ENCODE assay signal across 28 cellular contexts in the genomic region with DNA sequence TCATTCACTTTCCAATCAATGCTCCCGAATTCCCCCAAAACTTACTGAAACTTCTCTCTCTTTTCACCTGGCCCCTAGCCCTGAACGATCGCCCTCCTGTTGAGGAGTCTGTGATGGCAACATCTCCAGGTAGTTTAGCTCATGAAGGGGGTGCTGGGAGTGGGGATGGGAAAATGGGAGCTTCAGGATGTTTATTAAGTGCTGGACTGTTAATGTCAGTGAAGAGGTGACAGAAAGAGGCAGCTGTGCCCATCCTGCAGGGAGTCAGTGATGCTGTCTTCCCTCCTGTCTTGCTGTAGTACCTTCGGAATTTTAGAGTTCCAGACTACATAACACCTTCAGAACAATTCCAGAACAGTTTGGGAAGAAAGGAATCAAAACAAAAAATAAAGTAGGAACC.
"Had no signal": no experiment of that assay in that cellular context is flagged by ENCODE, and none has a peak within 500 bp of the region (broad histone marks: within the 10 kb centered on the region; RNA-seq: fewer than 3 reads in every experiment).

No MANE protein-coding gene starts in this region.

- H3K36me3 ChIP-seq: adrenal gland, cardiac muscle cell, colonic mucosa, gastrocnemius medialis had no signal

- ATAC-seq: activated CD4-positive, alpha-beta T cell treated with anti-CD3 and anti-CD28 coated beads for 36 hours; activated CD8-positive, alpha-beta memory T cell treated with anti-CD3 and anti-CD28 coated beads, Interleukin-2, amount 10 ng/mL, durations not matched to agents 7 days and 5 days; activated CD8-positive, alpha-beta T cell treated with anti-CD3 and anti-CD28 coated beads, Interleukin-2, amount 10 ng/mL, durations not matched to agents 7 days and 5 days; activated naive CD8-positive, alpha-beta T cell treated with anti-CD3 and anti-CD28 coated beads, Interleukin-2, amount 50 U/mL, for 24 hours; body of pancreas; foreskin keratinocyte; gastrocnemius medialis had no signal

- H3K4me3 ChIP-seq: adrenal gland, body of pancreas, cardiac muscle cell, colonic mucosa, gastrocnemius medialis had no signal

- H3K36me3 Mint-ChIP-seq: activated CD4-positive, alpha-beta memory T cell treated with anti-CD3 and anti-CD28 coated beads for 36 hours; activated CD8-positive, alpha-beta memory T cell treated with anti-CD3 and anti-CD28 coated beads, Interleukin-2, amount 10 ng/mL, durations not matched to agents 7 days and 5 days; activated naive CD4-positive, alpha-beta T cell treated with anti-CD3 and anti-CD28 coated beads, Interleukin-2, amount 50 U/mL, for 24 hours; activated naive CD8-positive, alpha-beta T cell treated with anti-CD3 and anti-CD28 coated beads for 36 hours had no signal

- H3K27ac ChIP-seq: adrenal gland, body of pancreas, cardiac muscle cell, colonic mucosa, foreskin keratinocyte, gastrocnemius medialis had no signal

- DNase-seq: activated CD4-positive, alpha-beta memory T cell treated with anti-CD3 and anti-CD28 coated beads for 36 hours; activated CD4-positive, alpha-beta T cell treated with anti-CD3 and anti-CD28 coated beads for 36 hours; activated CD4-positive, alpha-beta T cell treated with anti-CD3 and anti-CD28 coated beads, Interleukin-2, amount 10 ng/mL, durations not matched to agents 24 days and 14 days; activated CD4-positive, CD25-positive, alpha-beta regulatory T cell; activated CD4-positive, CD25-positive, alpha-beta regulatory T cell treated with anti-CD3 and anti-CD28 coated beads, Interleukin-2, amount 50 U/mL, for 72 hours; activated CD8-positive, alpha-beta memory T cell treated with anti-CD3 and anti-CD28 coated beads, Interleukin-2, amount 10 ng/mL, durations not matched to agents 7 days and 5 days; activated CD8-positive, alpha-beta memory T cell treated with anti-CD3 and anti-CD28 coated beads, Interleukin-2, amount 50 U/mL, for 4 hours; activated CD8-positive, alpha-beta T cell treated with anti-CD3 and anti-CD28 coated beads, Interleukin-2, amount 10 ng/mL, durations not matched to agents 7 days and 5 days; activated effector memory CD4-positive, alpha-beta T cell treated with anti-CD3 and anti-CD28 coated beads, Interleukin-2, amount 50 U/mL, for 16 hours; activated naive CD4-positive, alpha-beta T cell treated with anti-CD3 and anti-CD28 coated beads for 36 hours; activated naive CD8-positive, alpha-beta T cell treated with anti-CD3 and anti-CD28 coated beads for 36 hours; activated naive CD8-positive, alpha-beta T cell treated with anti-CD3 and anti-CD28 coated beads, Interleukin-2, amount 50 U/mL, for 24 hours; activated T-cell treated with anti-CD3 and anti-CD28 coated beads, Interleukin-2, amount 50 U/mL, for 1 hour; activated T-cell treated with anti-CD3 and anti-CD28 coated beads, Interleukin-2, amount 50 U/mL, for 48 hours; adrenal gland; body of pancreas; central memory CD4-positive, alpha-beta T cell; cerebellar nuclear complex; colonic mucosa; effector CD8-positive, alpha-beta T cell; foreskin keratinocyte; gastrocnemius medialis; glutamatergic neuron; T-helper 2 cell had no signal

- H3K27me3 ChIP-seq: adrenal gland, body of pancreas, cardiac muscle cell, colonic mucosa had no signal

- H3K4me1 Mint-ChIP-seq: activated CD4-positive, alpha-beta T cell treated with anti-CD3 and anti-CD28 coated beads for 36 hours; activated CD4-positive, alpha-beta T cell treated with anti-CD3 and anti-CD28 coated beads, Interleukin-2, amount 10 ng/mL, durations not matched to agents 24 days and 14 days; activated CD8-positive, alpha-beta memory T cell treated with anti-CD3 and anti-CD28 coated beads, Interleukin-2, amount 10 ng/mL, durations not matched to agents 7 days and 5 days; activated naive CD4-positive, alpha-beta T cell treated with anti-CD3 and anti-CD28 coated beads, Interleukin-2, amount 50 U/mL, for 24 hours; activated naive CD8-positive, alpha-beta T cell treated with anti-CD3 and anti-CD28 coated beads for 36 hours; activated naive CD8-positive, alpha-beta T cell treated with anti-CD3 and anti-CD28 coated beads, Interleukin-2, amount 50 U/mL, for 24 hours had no signal

- H3K4me1 ChIP-seq: adrenal gland, body of pancreas, colonic mucosa, foreskin keratinocyte, gastrocnemius medialis had no signal

- H3K27ac Mint-ChIP-seq: activated CD4-positive, alpha-beta memory T cell treated with anti-CD3 and anti-CD28 coated beads for 36 hours; activated CD4-positive, alpha-beta T cell treated with anti-CD3 and anti-CD28 coated beads for 36 hours; activated CD4-positive, alpha-beta T cell treated with anti-CD3 and anti-CD28 coated beads, Interleukin-2, amount 10 ng/mL, durations not matched to agents 24 days and 14 days; activated CD8-positive, alpha-beta memory T cell treated with anti-CD3 and anti-CD28 coated beads, Interleukin-2, amount 10 ng/mL, durations not matched to agents 7 days and 5 days; activated CD8-positive, alpha-beta T cell treated with anti-CD3 and anti-CD28 coated beads, Interleukin-2, amount 10 ng/mL, durations not matched to agents 7 days and 5 days; activated naive CD4-positive, alpha-beta T cell treated with anti-CD3 and anti-CD28 coated beads for 36 hours; activated naive CD4-positive, alpha-beta T cell treated with anti-CD3 and anti-CD28 coated beads, Interleukin-2, amount 50 U/mL, for 24 hours; activated naive CD8-positive, alpha-beta T cell treated with anti-CD3 and anti-CD28 coated beads for 36 hours; activated naive CD8-positive, alpha-beta T cell treated with anti-CD3 and anti-CD28 coated beads, Interleukin-2, amount 50 U/mL, for 24 hours; activated T-helper 1 cell treated with anti-CD3 and anti-CD28 coated beads, Interleukin-12 subunit alpha, Interleukin-12 subunit beta, Interleukin-2, Interleukin-4 antibody, amounts not matched to agents 30 ng/mL and 10 ng/mL and 1 ng/mL, durations not matched to agents 14 hours and 24 hours and 36 hours; activated T-helper 2 cell treated with anti-CD3 and anti-CD28 coated beads, Interferon-gamma antibody, Interleukin-2, Interleukin-4, amounts not matched to agents 10 μg/mL and 5 μg/mL and 100 μg/mL, durations not matched to agents 14 hours and 24 hours and 36 hours had no signal

- H3K4me3 Mint-ChIP-seq: activated CD4-positive, alpha-beta memory T cell treated with anti-CD3 and anti-CD28 coated beads for 36 hours; activated CD4-positive, alpha-beta T cell treated with anti-CD3 and anti-CD28 coated beads for 36 hours; activated CD4-positive, alpha-beta T cell treated with anti-CD3 and anti-CD28 coated beads, Interleukin-2, amount 10 ng/mL, durations not matched to agents 24 days and 14 days; activated CD8-positive, alpha-beta memory T cell treated with anti-CD3 and anti-CD28 coated beads, Interleukin-2, amount 10 ng/mL, durations not matched to agents 7 days and 5 days; activated CD8-positive, alpha-beta T cell treated with anti-CD3 and anti-CD28 coated beads, Interleukin-2, amount 10 ng/mL, durations not matched to agents 7 days and 5 days; activated naive CD4-positive, alpha-beta T cell treated with anti-CD3 and anti-CD28 coated beads for 36 hours; activated naive CD4-positive, alpha-beta T cell treated with anti-CD3 and anti-CD28 coated beads, Interleukin-2, amount 50 U/mL, for 24 hours; activated naive CD8-positive, alpha-beta T cell treated with anti-CD3 and anti-CD28 coated beads for 36 hours; activated naive CD8-positive, alpha-beta T cell treated with anti-CD3 and anti-CD28 coated beads, Interleukin-2, amount 50 U/mL, for 24 hours; activated T-helper 1 cell treated with anti-CD3 and anti-CD28 coated beads, Interleukin-12 subunit alpha, Interleukin-12 subunit beta, Interleukin-2, Interleukin-4 antibody, amounts not matched to agents 30 ng/mL and 10 ng/mL and 1 ng/mL, durations not matched to agents 14 hours and 24 hours and 36 hours had no signal

- H3K9me3 Mint-ChIP-seq: activated CD4-positive, alpha-beta memory T cell treated with anti-CD3 and anti-CD28 coated beads for 36 hours; activated CD4-positive, alpha-beta T cell treated with anti-CD3 and anti-CD28 coated beads, Interleukin-2, amount 10 ng/mL, durations not matched to agents 24 days and 14 days; activated naive CD4-positive, alpha-beta T cell treated with anti-CD3 and anti-CD28 coated beads for 36 hours; activated naive CD4-positive, alpha-beta T cell treated with anti-CD3 and anti-CD28 coated beads, Interleukin-2, amount 50 U/mL, for 24 hours; activated naive CD8-positive, alpha-beta T cell treated with anti-CD3 and anti-CD28 coated beads for 36 hours; activated naive CD8-positive, alpha-beta T cell treated with anti-CD3 and anti-CD28 coated beads, Interleukin-2, amount 50 U/mL, for 24 hours; activated T-helper 1 cell treated with anti-CD3 and anti-CD28 coated beads, Interleukin-12 subunit alpha, Interleukin-12 subunit beta, Interleukin-2, Interleukin-4 antibody, amounts not matched to agents 30 ng/mL and 10 ng/mL and 1 ng/mL, durations not matched to agents 14 hours and 24 hours and 36 hours; activated T-helper 2 cell treated with anti-CD3 and anti-CD28 coated beads, Interferon-gamma antibody, Interleukin-2, Interleukin-4, amounts not matched to agents 10 μg/mL and 5 μg/mL and 100 μg/mL, durations not matched to agents 14 hours and 24 hours and 36 hours had no signal

- H3K9me3 ChIP-seq: adrenal gland, body of pancreas, colonic mucosa, gastrocnemius medialis had no signal
